ENCODE assay signal across 22 cellular contexts in the genomic region with DNA sequence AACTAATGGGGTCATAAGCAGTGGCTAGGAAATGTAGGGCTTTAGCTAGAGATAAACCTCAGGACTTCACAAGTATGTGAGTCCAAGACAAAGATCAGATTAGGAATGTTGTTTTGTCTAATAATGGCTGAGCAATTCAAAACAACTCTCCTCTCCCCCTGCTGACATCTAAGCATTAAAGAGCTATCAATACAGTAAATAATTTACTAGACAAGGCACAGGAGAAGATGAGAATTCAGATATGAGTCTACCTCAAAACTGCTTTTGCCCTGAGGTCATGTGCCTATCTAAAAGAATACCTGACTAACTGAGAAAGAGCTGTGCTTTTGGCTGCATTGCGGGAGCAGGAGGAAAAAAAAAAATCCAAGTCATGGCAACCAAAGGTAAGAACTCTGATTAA.
"Had no signal": no experiment of that assay in that cellular context is flagged by ENCODE, and none has a peak within 500 bp of the region (broad histone marks: within the 10 kb centered on the region; RNA-seq: fewer than 3 reads in every experiment).

No MANE protein-coding gene starts in this region.

- H3K4me1 Mint-ChIP-seq: activated CD4-positive, alpha-beta T cell treated with anti-CD3 and anti-CD28 coated beads, Interleukin-2, amount 10 ng/mL, durations not matched to agents 24 days and 14 days; naive thymus-derived CD4-positive, alpha-beta T cell had no signal

- FAIRE-seq: pancreas, small intestine had no signal

- H3K4me3 Mint-ChIP-seq: activated CD4-positive, alpha-beta T cell treated with anti-CD3 and anti-CD28 coated beads, Interleukin-2, amount 10 ng/mL, durations not matched to agents 24 days and 14 days; activated T-cell treated with anti-CD3 and anti-CD28 coated beads, Interleukin-2, amount 50 U/mL, for 72 hours; brain; naive thymus-derived CD4-positive, alpha-beta T cell; T-helper 2 cell treated with Interferon-gamma antibody and Interleukin-4, amounts not matched to agents 5 μg/mL and 100 μg/mL, for 36 hours had no signal

- H3K27me3 ChIP-seq: colonic mucosa, esophagus squamous epithelium, pancreas, suprapubic skin, upper lobe of left lung had no signal

- H3K9me3 Mint-ChIP-seq: activated CD4-positive, alpha-beta T cell treated with anti-CD3 and anti-CD28 coated beads, Interleukin-2, amount 10 ng/mL, durations not matched to agents 24 days and 14 days; brain; T-helper 2 cell treated with Interferon-gamma antibody and Interleukin-4, amounts not matched to agents 5 μg/mL and 100 μg/mL, for 36 hours had no signal

- H3K27ac Mint-ChIP-seq: activated CD4-positive, alpha-beta T cell treated with anti-CD3 and anti-CD28 coated beads, Interleukin-2, amount 10 ng/mL, durations not matched to agents 24 days and 14 days; activated naive CD4-positive, alpha-beta T cell treated with anti-CD3 and anti-CD28 coated beads, Interleukin-2, amount 50 U/mL, for 72 hours; activated T-cell treated with anti-CD3 and anti-CD28 coated beads, Interleukin-2, amount 50 U/mL, for 72 hours; brain; naive thymus-derived CD4-positive, alpha-beta T cell; T-helper 2 cell treated with Interferon-gamma antibody and Interleukin-4, amounts not matched to agents 5 μg/mL and 100 μg/mL, for 36 hours had no signal

- ATAC-seq: activated naive CD4-positive, alpha-beta T cell treated with anti-CD3 and anti-CD28 coated beads, Interleukin-2, amount 50 U/mL, for 72 hours; activated T-cell treated with anti-CD3 and anti-CD28 coated beads, Interleukin-2, amount 50 U/mL, for 72 hours; left colon; mucosa of descending colon; naive thymus-derived CD4-positive, alpha-beta T cell; pancreas; stimulated activated naive CD8-positive, alpha-beta T cell treated with anti-CD3 and anti-CD28 coated beads, Interleukin-15, Interleukin-2, amounts not matched to agents 100 U/mL and 50 U/mL, for 24 hours had no signal

- H3K36me3 ChIP-seq: colonic mucosa, esophagus squamous epithelium, pancreas, suprapubic skin, upper lobe of left lung had no signal

- H3K36me3 Mint-ChIP-seq: brain had no signal

- H3K27ac ChIP-seq: colonic mucosa, esophagus squamous epithelium, pancreas, suprapubic skin, upper lobe of left lung had no signal

- H3K27me3 Mint-ChIP-seq: activated CD4-positive, alpha-beta T cell treated with anti-CD3 and anti-CD28 coated beads, Interleukin-2, amount 10 ng/mL, durations not matched to agents 24 days and 14 days had no signal

- H3K9me3 ChIP-seq: colonic mucosa, esophagus squamous epithelium, mucosa of descending colon, pancreas, suprapubic skin, upper lobe of left lung had no signal

- H3K4me1 ChIP-seq: colonic mucosa, esophagus squamous epithelium, pancreas, suprapubic skin, upper lobe of left lung had no signal

- H3K4me3 ChIP-seq: colonic mucosa, esophagus squamous epithelium, mucosa of descending colon, pancreas, suprapubic skin, upper lobe of left lung had no signal

- DNase-seq: activated CD4-positive, alpha-beta T cell treated with anti-CD3 and anti-CD28 coated beads, Interleukin-2, amount 10 ng/mL, durations not matched to agents 24 days and 14 days; activated CD4-positive, CD25-positive, alpha-beta regulatory T cell; activated CD8-positive, alpha-beta memory T cell treated with anti-CD3 and anti-CD28 coated beads, Interleukin-2, amount 50 U/mL, for 48 hours; activated gamma-delta T cell; activated T-cell treated with anti-CD3 and anti-CD28 coated beads, Interleukin-2, amount 50 U/mL, for 72 hours; central memory CD4-positive, alpha-beta T cell; colonic mucosa; esophagus squamous epithelium; foreskin fibroblast; left colon; mucosa of descending colon; naive thymus-derived CD4-positive, alpha-beta T cell; pancreas; small intestine; stimulated activated CD4-positive, alpha-beta T cell treated with anti-CD3 and anti-CD28 coated beads, Interleukin-4, amount 100 ng/mL, for 4 hours; stimulated activated CD8-positive, alpha-beta memory T cell treated with anti-CD3 and anti-CD28 coated beads, Interleukin-4, amount 100 ng/mL, for 48 hours; stimulated activated naive CD8-positive, alpha-beta T cell treated with anti-CD3 and anti-CD28 coated beads, Interleukin-15, Interleukin-2, amounts not matched to agents 100 U/mL and 50 U/mL, for 24 hours; upper lobe of left lung had no signal
